11 cellular contexts compared by ENCODE assay signal in the genomic region with DNA sequence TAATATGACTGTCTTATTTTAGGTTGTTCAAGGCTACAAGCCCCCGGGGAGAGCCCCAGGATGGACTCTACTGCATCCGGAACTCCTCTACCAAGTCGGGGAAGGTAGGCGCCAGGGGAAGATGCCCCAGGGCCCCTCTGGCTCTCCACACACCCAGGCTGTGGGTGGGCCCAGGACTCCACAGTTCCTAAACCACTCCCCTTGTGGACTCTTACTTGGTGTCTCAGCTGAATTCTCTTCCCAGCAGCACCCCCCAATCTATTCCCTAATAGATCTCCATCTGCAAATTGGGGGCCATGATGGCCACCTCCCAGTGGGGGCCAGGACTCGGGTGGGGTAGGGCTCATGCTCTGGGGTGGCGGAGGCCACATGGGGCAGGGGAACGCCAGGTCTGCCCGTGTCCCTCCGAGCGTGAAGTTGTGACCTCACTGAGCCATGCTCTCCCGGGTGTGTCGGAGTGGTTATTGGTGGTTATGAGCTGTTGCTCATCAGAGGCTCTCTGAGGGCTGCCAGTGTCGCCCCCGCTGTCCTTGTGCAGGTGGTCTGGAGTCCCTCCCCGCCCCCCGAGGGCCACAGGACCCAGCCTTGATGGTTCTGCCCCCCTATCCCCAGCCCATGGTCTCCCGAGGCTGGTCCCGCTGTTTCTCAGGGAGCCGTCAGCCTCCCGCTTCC. TPM values are rescaled to one million over a fixed set of nuclear protein-coding genes. Genes with fewer than 3 reads are reported as not detected.
DNase-seq lines count a peak whose midpoint lies in the region; ATAC-seq, FAIRE-seq and TF ChIP-seq lines count a peak whose summit lies in the region.
"Had no signal": no experiment of that assay in that cellular context is flagged by ENCODE, and none has a peak within 500 bp of the region (broad histone marks: within the 10 kb centered on the region; RNA-seq: fewer than 3 reads in every experiment).

No MANE protein-coding gene starts in this region.

- no peak for TF ChIP-seq POLR2A in right lobe of liver (IDR thresholded peaks at IDR 0.05)
- no peak for TF ChIP-seq POLR2A in HepG2 (IDR thresholded peaks at IDR 0.05; ENCODE audit: insufficient read depth in 1 of 2, low read depth in 2 of 2, low read length in 2 of 2)

- intact Hi-C loops in right lobe of liver (cut with DNase I), result no loop called here
- intact Hi-C loops in HepG2 (cut with micrococcal nuclease; ENCODE audit: unreplicated experiment), result no loop called here

- TF ChIP-seq RAD21 in HepG2 (CRISPR knock-in tag; IDR thresholded peaks at IDR 0.05), result no peak

- no peaks in the 10 kb centered on the region for H3K79me2 ChIP-seq in HepG2 (ENCODE audit: insufficient read depth, low read length)

- FAIRE-seq in HepG2 (lab: Jason Lieb, UNC), result no peak
- FAIRE-seq in RCC 7860 (lab: Jason Lieb, UNC), result no peak
- FAIRE-seq: endometrium had no signal

- H3K4me1 ChIP-seq in right lobe of liver (peaks cover 0 to 28% (median 4%) of the 10 kb centered on the region in 4 donors), HepG2 (ENCODE audit: insufficient read depth, low read length) (peaks cover 11% of the 10 kb centered on the region)
- H3K4me1 ChIP-seq: Caco-2 had no signal

- H3K9me3 ChIP-seq in right lobe of liver, result no peaks in the 10 kb centered on the region
- no peaks in the 10 kb centered on the region for H3K9me3 ChIP-seq in HepG2 (ENCODE audit: low read length)
- H3K9me3 ChIP-seq: Caco-2 had no signal

- POLR2A ChIA-PET in HepG2 (lab: Yijun Ruan, JAX), result no interaction called here

- ATAC-seq in right lobe of liver (no peak), HepG2 (no peak), HG02763 (IDR thresholded peaks at IDR 0.05; ENCODE audit: unreplicated experiment) (peak; percentile 52)

- CTCF ChIA-PET in HepG2 (lab: Yijun Ruan, JAX; ENCODE audit: low intra/inter-chr PET ratio, low total read pairs), result no interaction called here

- no peaks in the 10 kb centered on the region for H4K20me1 ChIP-seq in HepG2 (ENCODE audit: insufficient read depth, low read length)

- H3K27ac ChIP-seq in right lobe of liver (no peak overlapping the region), HepG2 (ENCODE audit: extremely low read length, insufficient read depth, low read length) (no peak overlapping the region)

- no peaks in the 10 kb centered on the region for H3K27me3 ChIP-seq in right lobe of liver
- H3K27me3 ChIP-seq in HepG2 (ENCODE audit: control insufficient read depth in 1 of 2, insufficient read depth in 2 of 2, low read length in 2 of 2), result no peaks in the 10 kb centered on the region

- H3K36me3 ChIP-seq in right lobe of liver (peaks cover 0 to 60% (median 26%) of the 10 kb centered on the region in 4 donors), HepG2 (replicated peaks in 1 of 2; ENCODE audit: control insufficient read depth in 1 of 2, insufficient read depth in 2 of 2, low read length in 2 of 2) (peaks cover 9 to 32% of the 10 kb centered on the region in 2 experiments; a peak in 3 of 5 replicates)

- DNase-seq in right lobe of liver (peak in 2 of 3 donors; percentile 43 to 46), HepG2 (ENCODE audit: low spot score) (no peak), NCI-H226 (no peak), RCC 7860 (ENCODE audit: low spot score) (no peak), T1000 (lab: John Stamatoyannopoulos, UW) (no peak), COLO829 (ENCODE audit: low spot score) (no peak)
- DNase-seq in activated CD4-positive, CD25-positive, alpha-beta regulatory T cell treated with anti-CD3 and anti-CD28 coated beads, Interleukin-2, amount 50 U/mL, for 72 hours, result peak; percentile 25
- DNase-seq: NCI-H69 had no signal

- no peak overlapping the region for H2AFZ ChIP-seq in HepG2 (ENCODE audit: low read length)

- TF ChIP-seq CTCF in right lobe of liver (IDR thresholded peaks at IDR 0.05) (no peak), HepG2 (CRISPR knock-in tag; IDR thresholded peaks at IDR 0.05) (no peak)

- H3K4me3 ChIP-seq in right lobe of liver, result no peak overlapping the region
- no peak overlapping the region for H3K4me3 ChIP-seq in HepG2 (replicated peaks in 1 of 3; ENCODE audit: insufficient read depth in 1 of 3, low read depth in 2 of 3, low read length in 3 of 3)

- WGBS in right lobe of liver (ENCODE audit: insufficient coverage, low coverage, low lambda C conversion rate, missing lambda C conversion rate), result no CpG with 5 or more reads among the region's 20 CpGs
- 95% methylated on average over 6 of the region's 20 CpGs for WGBS in HepG2 (ENCODE audit: low lambda C conversion rate)

- BruUV-seq in HepG2 (replicated peaks; lab: Mats Ljungman, UMichigan), result no TSS peak

- in situ Hi-C loops in HepG2 (cut with HindIII; ENCODE audit: extremely low pct_ligation_motif_present, low pct_unique_long_range_greater_than_20kb), result no loop called here

- no peak overlapping the region for H3K4me2 ChIP-seq in HepG2 (ENCODE audit: low read depth, low read length)

- no peak overlapping the region for H3K9ac ChIP-seq in HepG2 (ENCODE audit: insufficient read depth, low read depth, low read length)

- TF ChIP-seq EP300 in HepG2 (IDR thresholded peaks at IDR 0.05; ENCODE audit: low read depth in 2 of 2, low read length in 2 of 2), result no peak
- TF ChIP-seq EP300 in HepG2 (CRISPR knock-in tag; IDR thresholded peaks at IDR 0.05; ENCODE audit: borderline replicate concordance), result no peak

TF ChIP-seq in HepG2, 621 proteins besides CTCF, POLR2A, EP300 and RAD21 (continues in another document):
- TF ChIP-seq ZNF614 (CRISPR knock-in tag; IDR thresholded peaks at IDR 0.05; ENCODE audit: borderline replicate concordance), result no peak
- TF ChIP-seq, protein P1, sequence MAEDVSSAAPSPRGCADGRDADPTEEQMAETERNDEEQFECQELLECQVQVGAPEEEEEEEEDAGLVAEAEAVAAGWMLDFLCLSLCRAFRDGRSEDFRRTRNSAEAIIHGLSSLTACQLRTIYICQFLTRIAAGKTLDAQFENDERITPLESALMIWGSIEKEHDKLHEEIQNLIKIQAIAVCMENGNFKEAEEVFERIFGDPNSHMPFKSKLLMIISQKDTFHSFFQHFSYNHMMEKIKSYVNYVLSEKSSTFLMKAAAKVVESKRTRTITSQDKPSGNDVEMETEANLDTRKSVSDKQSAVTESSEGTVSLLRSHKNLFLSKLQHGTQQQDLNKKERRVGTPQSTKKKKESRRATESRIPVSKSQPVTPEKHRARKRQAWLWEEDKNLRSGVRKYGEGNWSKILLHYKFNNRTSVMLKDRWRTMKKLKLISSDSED (CRISPR knock-in tag; IDR thresholded peaks at IDR 0.05), result no peak
- no peak for TF ChIP-seq KDM2A (CRISPR knock-in tag; IDR thresholded peaks at IDR 0.05; ENCODE audit: borderline replicate concordance, low read depth)
- no peak for TF ChIP-seq ZNF589 (CRISPR knock-in tag; conservative IDR thresholded peaks at IDR 0.05)
- TF ChIP-seq ZC3H13 (CRISPR knock-in tag; IDR thresholded peaks at IDR 0.05), result no peak

RNA-seq across cellular contexts. Expression of a gene that starts 11.2 kb away (rescaled TPM):
- total RNA-seq in right lobe of liver (100 to 1,000 TPM in 3 of 6 experiments, 10 to 100 TPM in 3; 94.4 to 120 (median 103) TPM), HepG2 (2016; rRNA removed; fragmentation: Illumina TruSeq; extraction: Trizol) (122 and 133 TPM in 2 replicates)
- 25.1 and 28.0 TPM in 2 replicates for total RNA-seq in HepG2 (2016; cell fraction: cytosol; rRNA removed; fragmentation: Illumina TruSeq; extraction: Trizol; ENCODE audit: low read depth)
- 104 and 117 TPM in 2 replicates for total RNA-seq in HepG2 (2016; cell fraction: insoluble cytoplasmic fraction; rRNA removed; fragmentation: Illumina TruSeq; extraction: Trizol)
- total RNA-seq in HepG2 (2016; cell fraction: membrane; rRNA removed; fragmentation: Illumina TruSeq; extraction: Trizol), result 56.9 and 59.3 TPM in 2 replicates
- total RNA-seq in HepG2 (2016; cell fraction: nucleus; rRNA removed; fragmentation: Illumina TruSeq; extraction: Trizol), result 109 and 119 TPM in 2 replicates
- 73.9 and 76.3 TPM in 2 replicates for polyA plus RNA-seq in HepG2 (2011; rRNA removed)
- polyA plus RNA-seq in HepG2 (2011; cell fraction: cytosol; rRNA removed), result 48.1 and 66.3 TPM in 2 replicates
- polyA plus RNA-seq in HepG2 (2011; cell fraction: nucleus; rRNA removed), result 210 and 221 TPM in 2 replicates
- polyA plus RNA-seq in HepG2 (2012), result 70.7 and 77.6 TPM in 2 replicates
- polyA plus RNA-seq in HepG2 (2016; cell fraction: cytosol; fragmentation: Illumina TruSeq; extraction: Trizol; ENCODE audit: low read depth), result 11.6 and 13.4 TPM in 2 replicates
- polyA plus RNA-seq in HepG2 (2016; cell fraction: insoluble cytoplasmic fraction; fragmentation: Illumina TruSeq; extraction: Trizol; ENCODE audit: low read depth), result 90.6 and 120 TPM in 2 replicates
- 40.3 and 41.9 TPM in 2 replicates for polyA plus RNA-seq in HepG2 (2016; cell fraction: membrane; fragmentation: Illumina TruSeq; extraction: Trizol; ENCODE audit: low read depth)
- 163 and 167 TPM in 2 replicates for polyA plus RNA-seq in HepG2 (2016; cell fraction: nucleus; fragmentation: Illumina TruSeq; extraction: Trizol; ENCODE audit: insufficient read depth, low read depth)
- polyA minus RNA-seq in HepG2 (2011; rRNA and poly(A)+ RNA removed; ENCODE audit: low replicate concordance), result 28.2 and 90.0 TPM in 2 replicates
- polyA minus RNA-seq in HepG2 (2011; cell fraction: cytosol; rRNA and poly(A)+ RNA removed), result 43.0 and 48.4 TPM in 2 replicates
- 99.5 and 109 TPM in 2 replicates for polyA minus RNA-seq in HepG2 (2011; cell fraction: nucleus; rRNA and poly(A)+ RNA removed)

RNA-seq across cellular contexts. Expression of a gene that starts 39.6 kb away (rescaled TPM):
- total RNA-seq in right lobe of liver, result 10 to 100 TPM; 34.9 to 51.8 (median 40.7) TPM
- 7.0 and 16.9 TPM in 2 replicates for total RNA-seq in HepG2 (2016; rRNA removed; fragmentation: Illumina TruSeq; extraction: Trizol)
- total RNA-seq in HepG2 (2016; cell fraction: cytosol; rRNA removed; fragmentation: Illumina TruSeq; extraction: Trizol; ENCODE audit: low read depth), result 8.3 and 8.9 TPM in 2 replicates
- total RNA-seq in HepG2 (2016; cell fraction: insoluble cytoplasmic fraction; rRNA removed; fragmentation: Illumina TruSeq; extraction: Trizol), result 6.0 and 17.5 TPM in 2 replicates
- total RNA-seq in HepG2 (2016; cell fraction: membrane; rRNA removed; fragmentation: Illumina TruSeq; extraction: Trizol), result 10.1 and 13.2 TPM in 2 replicates
- total RNA-seq in HepG2 (2016; cell fraction: nucleus; rRNA removed; fragmentation: Illumina TruSeq; extraction: Trizol), result 24.2 and 26.2 TPM in 2 replicates
- polyA plus RNA-seq in HepG2 (2011; rRNA removed), result 34.5 and 38.6 TPM in 2 replicates
- 9.0 and 10.4 TPM in 2 replicates for polyA plus RNA-seq in HepG2 (2011; cell fraction: cytosol; rRNA removed)
- 190 and 200 TPM in 2 replicates for polyA plus RNA-seq in HepG2 (2011; cell fraction: nucleus; rRNA removed)
- polyA plus RNA-seq in HepG2 (2012), result 8.5 and 20.0 TPM in 2 replicates
- 8.6 and 9.1 TPM in 2 replicates for polyA plus RNA-seq in HepG2 (2016; cell fraction: cytosol; fragmentation: Illumina TruSeq; extraction: Trizol; ENCODE audit: low read depth)
- 8.9 and 10.1 TPM in 2 replicates for polyA plus RNA-seq in HepG2 (2016; cell fraction: insoluble cytoplasmic fraction; fragmentation: Illumina TruSeq; extraction: Trizol; ENCODE audit: low read depth)
- 12.6 and 15.4 TPM in 2 replicates for polyA plus RNA-seq in HepG2 (2016; cell fraction: membrane; fragmentation: Illumina TruSeq; extraction: Trizol; ENCODE audit: low read depth)
- 68.6 and 68.9 TPM in 2 replicates for polyA plus RNA-seq in HepG2 (2016; cell fraction: nucleus; fragmentation: Illumina TruSeq; extraction: Trizol; ENCODE audit: insufficient read depth, low read depth)
- 33.1 and 43.4 TPM in 2 replicates for polyA minus RNA-seq in HepG2 (2011; rRNA and poly(A)+ RNA removed; ENCODE audit: low replicate concordance)
- polyA minus RNA-seq in HepG2 (2011; cell fraction: cytosol; rRNA and poly(A)+ RNA removed), result 8.4 and 8.5 TPM in 2 replicates
- polyA minus RNA-seq in HepG2 (2011; cell fraction: nucleus; rRNA and poly(A)+ RNA removed), result 60.7 and 63.2 TPM in 2 replicates

Comparison
In these comparisons a context has a peak if more than half of its experiments do, and no peak if none do; other contexts are left out.
1. DNase-seq: peak in right lobe of liver (2 of 3) and activated CD4-positive, CD25-positive, alpha-beta regulatory T cell treated with anti-CD3 and anti-CD28 coated beads, Interleukin-2, amount 50 U/mL, for 72 hours (single experiment); none in HepG2 (single experiment), NCI-H226 (single experiment), RCC 7860 (single experiment), T1000 (single experiment) and COLO829 (single experiment).